Comparison of ENCODE assay signal across 22 cellular contexts in genomic region chr11:66715346-66716085, GRCh38.
"Had no signal": no experiment of that assay in that cellular context is flagged by ENCODE, and none has a peak within 500 bp of the region (broad histone marks: within the 10 kb centered on the region; RNA-seq: fewer than 3 reads in every experiment).

No MANE protein-coding gene starts in this region.

- DNase-seq: effector memory CD8-positive, alpha-beta T cell; esophagus squamous epithelium; foreskin fibroblast; mesendoderm; naive B cell; occipital lobe; retina; sigmoid colon; stimulated activated CD4-positive, alpha-beta T cell treated with anti-CD3 and anti-CD28 coated beads, Interleukin-12 subunit alpha, Interleukin-12 subunit beta, amount 100 ng/mL, for 4 hours; stimulated activated CD4-positive, alpha-beta T cell treated with anti-CD3 and anti-CD28 coated beads, Interleukin-4, amount 100 ng/mL, for 1 hour; stimulated activated CD8-positive, alpha-beta memory T cell treated with anti-CD3 and anti-CD28 coated beads, Interleukin-4, amount 100 ng/mL, for 48 hours; stimulated activated naive CD8-positive, alpha-beta T cell treated with anti-CD3 and anti-CD28 coated beads, Interleukin-15, Interleukin-2, amounts not matched to agents 100 U/mL and 50 U/mL, for 24 hours; tibial artery had no signal

- H3K4me3 Mint-ChIP-seq: effector memory CD8-positive, alpha-beta T cell; naive B cell; nephron; stimulated activated effector memory CD8-positive, alpha-beta T cell treated with anti-CD3 and anti-CD28 coated beads, Interleukin-12 subunit alpha, Interleukin-12 subunit beta, amount 100 ng/mL, for 72 hours had no signal

- H3K79me2 ChIP-seq: parathyroid adenoma had no signal

- H3K9me3 ChIP-seq: esophagus squamous epithelium, gastroesophageal sphincter, psoas muscle, sigmoid colon, tibial artery, upper lobe of right lung, vagina had no signal

- H3K36me3 ChIP-seq: gastroesophageal sphincter, sigmoid colon, upper lobe of right lung, vagina had no signal

- H3K27ac Mint-ChIP-seq: effector memory CD8-positive, alpha-beta T cell; nephron had no signal

- H3K27ac ChIP-seq: epithelial cell of prostate, esophagus squamous epithelium, gastroesophageal sphincter, parathyroid adenoma, psoas muscle, sigmoid colon, skin epidermis, tibial artery, upper lobe of right lung, vagina had no signal

- H3K9me3 Mint-ChIP-seq: effector memory CD8-positive, alpha-beta T cell; naive B cell; nephron; stimulated activated effector memory CD8-positive, alpha-beta T cell treated with anti-CD3 and anti-CD28 coated beads, Interleukin-12 subunit alpha, Interleukin-12 subunit beta, amount 100 ng/mL, for 72 hours had no signal

- H3K4me3 ChIP-seq: esophagus squamous epithelium, gastroesophageal sphincter, psoas muscle, sigmoid colon, skin epidermis, tibial artery, upper lobe of right lung, vagina had no signal

- H3K27me3 ChIP-seq: vagina had no signal

- H2AFZ ChIP-seq: parathyroid adenoma had no signal

- H3K36me3 Mint-ChIP-seq: naive B cell had no signal

- H3K9ac ChIP-seq: parathyroid adenoma had no signal

- H3K4me1 ChIP-seq: gastroesophageal sphincter, psoas muscle, sigmoid colon, tibial artery, upper lobe of right lung, vagina had no signal

- ATAC-seq: effector memory CD8-positive, alpha-beta T cell; gastroesophageal sphincter; psoas muscle; stimulated activated effector memory CD8-positive, alpha-beta T cell treated with anti-CD3 and anti-CD28 coated beads, Interleukin-12 subunit alpha, Interleukin-12 subunit beta, amount 100 ng/mL, for 72 hours; stimulated activated naive CD8-positive, alpha-beta T cell treated with anti-CD3 and anti-CD28 coated beads, Interleukin-15, Interleukin-2, amounts not matched to agents 100 U/mL and 50 U/mL, for 24 hours; upper lobe of right lung had no signal
